Comparison of ENCODE assay signal across 25 cellular contexts in the genomic region with DNA sequence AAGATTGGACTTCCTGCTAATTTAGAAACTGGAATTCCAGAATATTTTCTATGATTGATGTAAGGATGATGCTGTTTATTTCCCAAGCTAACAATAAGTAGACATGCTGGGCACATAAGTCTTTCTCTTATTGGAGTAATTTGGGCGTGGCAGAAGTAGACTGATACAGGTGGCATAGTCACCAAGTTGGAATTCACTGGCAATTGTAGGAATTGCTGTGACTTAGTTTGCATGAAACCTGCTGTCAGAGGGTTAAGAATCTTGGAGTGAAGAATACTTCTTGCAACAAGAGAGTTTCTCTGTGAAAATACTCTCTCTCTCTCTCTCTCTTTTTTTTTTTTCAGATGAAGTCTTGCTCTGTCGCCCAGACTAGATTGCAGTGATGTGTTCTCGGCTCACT.
"Had no signal": no experiment of that assay in that cellular context is flagged by ENCODE, and none has a peak within 500 bp of the region (broad histone marks: within the 10 kb centered on the region; RNA-seq: fewer than 3 reads in every experiment).

No MANE protein-coding gene starts in this region.

- H3K79me2 ChIP-seq: hepatocyte, parathyroid adenoma had no signal

- H3K4me2 ChIP-seq: hepatocyte had no signal

- ATAC-seq: heart right ventricle; left cardiac atrium; left lung; naive thymus-derived CD8-positive, alpha-beta T cell; psoas muscle; right cardiac atrium; sciatic nerve; stimulated activated naive B cell treated with anti-CD40 and anti-IgM and Interleukin-4, amounts not matched to agents 10 μg/mL and 1 μg/mL and 100 μg/mL, for 72 hours; stimulated activated naive CD8-positive, alpha-beta T cell treated with anti-CD3 and anti-CD28 coated beads, Interleukin-15, Interleukin-2, amounts not matched to agents 100 U/mL and 50 U/mL, for 24 hours had no signal

- H3K4me3 ChIP-seq: heart right ventricle, hepatocyte, left lung, psoas muscle, skin epidermis, stomach, testis, thyroid gland, transverse colon, upper lobe of left lung, vagina had no signal

- H3K4me1 ChIP-seq: heart right ventricle, left lung, parathyroid adenoma, psoas muscle, stomach, testis, thyroid gland, transverse colon, upper lobe of left lung, vagina had no signal

- H3K36me3 ChIP-seq: heart right ventricle, left lung, stomach, thyroid gland, transverse colon, upper lobe of left lung, vagina had no signal

- H3K9ac ChIP-seq: parathyroid adenoma had no signal

- H3K27me3 ChIP-seq: heart right ventricle, hepatocyte, left lung, stomach, testis, thyroid gland, transverse colon, upper lobe of left lung, vagina had no signal

- DNase-seq: heart right ventricle; islet precursor cell; left cardiac atrium; left lung; naive thymus-derived CD8-positive, alpha-beta T cell; nucleus accumbens; retina; right cardiac atrium; stimulated activated CD4-positive, alpha-beta T cell treated with anti-CD3 and anti-CD28 coated beads, Interleukin-12 subunit alpha, Interleukin-12 subunit beta, amount 100 ng/mL, for 4 hours; stimulated activated CD4-positive, alpha-beta T cell treated with anti-CD3 and anti-CD28 coated beads, Interleukin-15, amount 100 ng/mL, for 24 hours; stimulated activated CD4-positive, alpha-beta T cell treated with anti-CD3 and anti-CD28 coated beads, Interleukin-2, amount 100 ng/mL, for 24 hours; stimulated activated CD4-positive, alpha-beta T cell treated with anti-CD3 and anti-CD28 coated beads, Interleukin-4, amount 100 ng/mL, for 1 hour; stimulated activated naive B cell treated with anti-CD40 and anti-IgM and Interleukin-4, amounts not matched to agents 10 μg/mL and 1 μg/mL and 100 μg/mL, for 72 hours; stimulated activated naive CD8-positive, alpha-beta T cell treated with anti-CD3 and anti-CD28 coated beads, Interleukin-15, Interleukin-2, amounts not matched to agents 100 U/mL and 50 U/mL, for 24 hours; stomach; testis; transverse colon; upper lobe of left lung had no signal

- H3K9me3 ChIP-seq: heart right ventricle, left lung, psoas muscle, stomach, testis, thyroid gland, transverse colon, upper lobe of left lung, vagina had no signal

- H3K27ac ChIP-seq: heart right ventricle, hepatocyte, left lung, parathyroid adenoma, psoas muscle, skin epidermis, stomach, testis, thyroid gland, transverse colon, upper lobe of left lung, vagina had no signal

- H2AFZ ChIP-seq: hepatocyte, parathyroid adenoma had no signal
